ENCODE assay signal across 23 cellular contexts in the genomic region with DNA sequence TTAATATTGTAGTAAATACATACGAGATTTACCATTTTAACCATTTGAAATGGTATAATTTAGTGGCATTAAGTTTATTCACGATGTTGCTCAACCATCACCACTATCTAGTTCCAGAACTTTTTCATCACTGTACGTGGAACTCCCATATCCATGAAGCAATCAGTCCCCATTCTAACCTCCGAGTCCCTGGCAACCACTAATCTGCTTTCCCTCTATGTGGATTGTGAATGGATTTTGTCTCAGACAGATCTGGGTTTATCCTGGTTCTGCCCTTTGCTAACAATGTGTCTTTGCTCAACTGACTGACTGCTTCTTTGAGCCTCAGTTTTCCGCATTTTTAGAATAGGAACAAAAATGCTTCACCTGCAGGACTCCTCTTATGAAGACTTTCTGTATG.
"Had no signal": no experiment of that assay in that cellular context is flagged by ENCODE, and none has a peak within 500 bp of the region (broad histone marks: within the 10 kb centered on the region; RNA-seq: fewer than 3 reads in every experiment).

No MANE protein-coding gene starts in this region.

- DNase-seq: activated B cell treated with CpG ODN at 0.5 μM for 24 hours; activated CD4-positive, alpha-beta memory T cell treated with anti-CD3 and anti-CD28 coated beads, Interleukin-2, amount 10 ng/mL, durations not matched to agents 7 days and 5 days; activated CD4-positive, alpha-beta T cell treated with anti-CD3 and anti-CD28 coated beads for 48 hours; activated CD4-positive, alpha-beta T cell treated with anti-CD3 and anti-CD28 coated beads, Interleukin-2, amount 50 U/mL, for 4 hours; activated CD8-positive, alpha-beta memory T cell treated with anti-CD3 and anti-CD28 coated beads, Interleukin-2, amount 50 U/mL, for 48 hours; activated effector memory CD4-positive, alpha-beta T cell treated with anti-CD3 and anti-CD28 coated beads, Interleukin-2, amount 50 U/mL, for 16 hours; activated naive CD4-positive, alpha-beta T cell treated with anti-CD3 and anti-CD28 coated beads, Interleukin-2, amount 10 ng/mL, durations not matched to agents 7 days and 5 days; activated naive CD8-positive, alpha-beta T cell treated with anti-CD3 and anti-CD28 coated beads, Interleukin-2, amount 10 ng/mL, durations not matched to agents 7 days and 5 days; activated T-cell treated with anti-CD3 and anti-CD28 coated beads, Interleukin-2, amount 50 U/mL, for 4 hours; central memory CD4-positive, alpha-beta T cell; cerebellar nuclear complex; colonic mucosa; effector CD8-positive, alpha-beta T cell; head of caudate nucleus had no signal

- ATAC-seq: activated CD4-positive, CD25-positive, alpha-beta regulatory T cell treated with anti-CD3 and anti-CD28 coated beads, Interleukin-2, amount 50 U/mL, for 24 hours; activated naive CD4-positive, alpha-beta T cell treated with anti-CD3 and anti-CD28 coated beads, Interleukin-2, amount 50 U/mL, for 72 hours; activated T-cell treated with anti-CD3 and anti-CD28 coated beads, Interleukin-2, amount 50 U/mL, for 4 hours; esophagus mucosa had no signal

- H3K27ac Mint-ChIP-seq: activated B cell treated with CpG ODN at 0.5 μM for 24 hours; activated CD4-positive, alpha-beta memory T cell treated with anti-CD3 and anti-CD28 coated beads, Interleukin-2, amount 10 ng/mL, durations not matched to agents 7 days and 5 days; activated naive CD4-positive, alpha-beta T cell treated with anti-CD3 and anti-CD28 coated beads, Interleukin-2, amount 10 ng/mL, durations not matched to agents 7 days and 5 days; activated naive CD4-positive, alpha-beta T cell treated with anti-CD3 and anti-CD28 coated beads, Interleukin-2, amount 50 U/mL, for 72 hours; activated naive CD8-positive, alpha-beta T cell treated with anti-CD3 and anti-CD28 coated beads, Interleukin-2, amount 10 ng/mL, durations not matched to agents 7 days and 5 days; activated T-helper 2 cell treated with anti-CD3 and anti-CD28 coated beads, Interferon-gamma antibody, Interleukin-2, Interleukin-4, amounts not matched to agents 10 μg/mL and 5 μg/mL and 100 μg/mL, durations not matched to agents 14 hours and 24 hours and 36 hours had no signal

- H3K36me3 ChIP-seq: breast epithelium, cardiac muscle cell, colonic mucosa had no signal

- H3K4me1 ChIP-seq: ascending aorta, breast epithelium, colonic mucosa had no signal

- H3K9me3 ChIP-seq: ascending aorta, breast epithelium, colonic mucosa had no signal

- H3K9me3 Mint-ChIP-seq: activated B cell treated with CpG ODN at 0.5 μM for 24 hours; activated CD4-positive, alpha-beta memory T cell treated with anti-CD3 and anti-CD28 coated beads, Interleukin-2, amount 10 ng/mL, durations not matched to agents 7 days and 5 days; activated naive CD4-positive, alpha-beta T cell treated with anti-CD3 and anti-CD28 coated beads, Interleukin-2, amount 10 ng/mL, durations not matched to agents 7 days and 5 days; activated naive CD4-positive, alpha-beta T cell treated with anti-CD3 and anti-CD28 coated beads, Interleukin-2, amount 50 U/mL, for 72 hours; activated naive CD8-positive, alpha-beta T cell treated with anti-CD3 and anti-CD28 coated beads, Interleukin-2, amount 10 ng/mL, durations not matched to agents 7 days and 5 days; activated T-cell treated with anti-CD3 and anti-CD28 coated beads, Interleukin-2, amount 50 U/mL, for 4 hours; activated T-helper 2 cell treated with anti-CD3 and anti-CD28 coated beads, Interferon-gamma antibody, Interleukin-2, Interleukin-4, amounts not matched to agents 10 μg/mL and 5 μg/mL and 100 μg/mL, durations not matched to agents 14 hours and 24 hours and 36 hours; brain had no signal

- H3K27me3 Mint-ChIP-seq: activated B cell treated with CpG ODN at 0.5 μM for 24 hours; activated CD4-positive, alpha-beta memory T cell treated with anti-CD3 and anti-CD28 coated beads, Interleukin-2, amount 10 ng/mL, durations not matched to agents 7 days and 5 days; activated naive CD4-positive, alpha-beta T cell treated with anti-CD3 and anti-CD28 coated beads, Interleukin-2, amount 10 ng/mL, durations not matched to agents 7 days and 5 days; activated naive CD8-positive, alpha-beta T cell treated with anti-CD3 and anti-CD28 coated beads, Interleukin-2, amount 10 ng/mL, durations not matched to agents 7 days and 5 days; brain had no signal

- H3K27ac ChIP-seq: ascending aorta, breast epithelium, cardiac muscle cell, colonic mucosa, VCaP had no signal

- H3K4me3 ChIP-seq: ascending aorta, breast epithelium, cardiac muscle cell, colonic mucosa had no signal

- H3K27me3 ChIP-seq: ascending aorta, breast epithelium, cardiac muscle cell, colonic mucosa had no signal

- H3K4me1 Mint-ChIP-seq: activated B cell treated with CpG ODN at 0.5 μM for 24 hours; activated CD4-positive, alpha-beta memory T cell treated with anti-CD3 and anti-CD28 coated beads, Interleukin-2, amount 10 ng/mL, durations not matched to agents 7 days and 5 days had no signal

- H3K4me3 Mint-ChIP-seq: activated B cell treated with CpG ODN at 0.5 μM for 24 hours; activated CD4-positive, alpha-beta memory T cell treated with anti-CD3 and anti-CD28 coated beads, Interleukin-2, amount 10 ng/mL, durations not matched to agents 7 days and 5 days; activated naive CD4-positive, alpha-beta T cell treated with anti-CD3 and anti-CD28 coated beads, Interleukin-2, amount 10 ng/mL, durations not matched to agents 7 days and 5 days; activated naive CD8-positive, alpha-beta T cell treated with anti-CD3 and anti-CD28 coated beads, Interleukin-2, amount 10 ng/mL, durations not matched to agents 7 days and 5 days; activated T-cell treated with anti-CD3 and anti-CD28 coated beads, Interleukin-2, amount 50 U/mL, for 4 hours; brain had no signal
